1 cellular context compared by ENCODE assay signal in the genomic region with DNA sequence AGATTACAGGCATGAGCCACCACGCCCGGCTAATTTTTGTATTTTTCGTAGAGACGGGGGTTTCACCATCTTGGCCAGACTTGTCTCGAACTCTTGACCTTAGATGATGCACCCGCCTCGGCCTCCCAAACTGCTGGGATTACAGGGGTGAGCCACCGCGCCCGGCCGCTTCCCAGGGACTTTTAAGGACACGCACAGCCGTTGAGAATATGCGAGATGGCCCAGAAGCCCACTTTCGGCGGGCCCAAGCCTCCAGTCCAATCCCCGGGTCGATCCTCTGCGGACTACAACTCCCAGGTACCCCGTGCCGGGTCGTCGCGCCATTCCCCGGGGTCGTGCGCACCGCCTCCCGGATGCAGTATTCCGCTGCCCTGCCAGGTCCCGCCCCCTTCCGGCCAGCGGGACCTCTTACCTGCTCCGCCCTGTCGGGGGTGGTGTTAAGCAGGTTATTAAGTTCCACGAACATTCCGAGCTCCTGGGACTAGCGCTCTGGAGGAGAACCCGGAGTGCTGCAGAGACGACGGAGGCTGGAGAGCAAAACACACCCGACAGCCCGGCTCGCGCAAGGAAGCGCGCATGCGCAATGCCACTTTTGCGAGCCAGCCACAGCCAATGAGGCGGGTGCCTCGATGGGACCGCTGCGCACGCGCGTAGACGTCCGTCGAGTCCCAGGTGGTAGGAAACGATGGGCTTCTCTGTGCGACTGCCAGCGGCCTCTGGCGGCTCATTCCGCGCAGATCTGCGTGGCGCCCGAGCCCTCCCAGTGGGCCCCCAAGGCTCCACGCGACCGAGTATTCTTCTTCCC.
A peak's percentile ranks its signal among the peaks of the same experiment; 100 is the strongest.
TF ChIP-seq lines count a peak whose summit lies in the region.

A gene with protein sequence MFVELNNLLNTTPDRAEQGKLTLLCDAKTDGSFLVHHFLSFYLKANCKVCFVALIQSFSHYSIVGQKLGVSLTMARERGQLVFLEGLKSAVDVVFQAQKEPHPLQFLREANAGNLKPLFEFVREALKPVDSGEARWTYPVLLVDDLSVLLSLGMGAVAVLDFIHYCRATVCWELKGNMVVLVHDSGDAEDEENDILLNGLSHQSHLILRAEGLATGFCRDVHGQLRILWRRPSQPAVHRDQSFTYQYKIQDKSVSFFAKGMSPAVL (minus strand): TSS at position 588 of the 805 bp plus-strand sequence. CDS start 122 bp downstream, at position 466.

TF ChIP-seq in K562, 482 proteins besides CTCF, POLR2A, EP300 and RAD21 (continued from another document and continues in another):
- TF ChIP-seq, protein P1, sequence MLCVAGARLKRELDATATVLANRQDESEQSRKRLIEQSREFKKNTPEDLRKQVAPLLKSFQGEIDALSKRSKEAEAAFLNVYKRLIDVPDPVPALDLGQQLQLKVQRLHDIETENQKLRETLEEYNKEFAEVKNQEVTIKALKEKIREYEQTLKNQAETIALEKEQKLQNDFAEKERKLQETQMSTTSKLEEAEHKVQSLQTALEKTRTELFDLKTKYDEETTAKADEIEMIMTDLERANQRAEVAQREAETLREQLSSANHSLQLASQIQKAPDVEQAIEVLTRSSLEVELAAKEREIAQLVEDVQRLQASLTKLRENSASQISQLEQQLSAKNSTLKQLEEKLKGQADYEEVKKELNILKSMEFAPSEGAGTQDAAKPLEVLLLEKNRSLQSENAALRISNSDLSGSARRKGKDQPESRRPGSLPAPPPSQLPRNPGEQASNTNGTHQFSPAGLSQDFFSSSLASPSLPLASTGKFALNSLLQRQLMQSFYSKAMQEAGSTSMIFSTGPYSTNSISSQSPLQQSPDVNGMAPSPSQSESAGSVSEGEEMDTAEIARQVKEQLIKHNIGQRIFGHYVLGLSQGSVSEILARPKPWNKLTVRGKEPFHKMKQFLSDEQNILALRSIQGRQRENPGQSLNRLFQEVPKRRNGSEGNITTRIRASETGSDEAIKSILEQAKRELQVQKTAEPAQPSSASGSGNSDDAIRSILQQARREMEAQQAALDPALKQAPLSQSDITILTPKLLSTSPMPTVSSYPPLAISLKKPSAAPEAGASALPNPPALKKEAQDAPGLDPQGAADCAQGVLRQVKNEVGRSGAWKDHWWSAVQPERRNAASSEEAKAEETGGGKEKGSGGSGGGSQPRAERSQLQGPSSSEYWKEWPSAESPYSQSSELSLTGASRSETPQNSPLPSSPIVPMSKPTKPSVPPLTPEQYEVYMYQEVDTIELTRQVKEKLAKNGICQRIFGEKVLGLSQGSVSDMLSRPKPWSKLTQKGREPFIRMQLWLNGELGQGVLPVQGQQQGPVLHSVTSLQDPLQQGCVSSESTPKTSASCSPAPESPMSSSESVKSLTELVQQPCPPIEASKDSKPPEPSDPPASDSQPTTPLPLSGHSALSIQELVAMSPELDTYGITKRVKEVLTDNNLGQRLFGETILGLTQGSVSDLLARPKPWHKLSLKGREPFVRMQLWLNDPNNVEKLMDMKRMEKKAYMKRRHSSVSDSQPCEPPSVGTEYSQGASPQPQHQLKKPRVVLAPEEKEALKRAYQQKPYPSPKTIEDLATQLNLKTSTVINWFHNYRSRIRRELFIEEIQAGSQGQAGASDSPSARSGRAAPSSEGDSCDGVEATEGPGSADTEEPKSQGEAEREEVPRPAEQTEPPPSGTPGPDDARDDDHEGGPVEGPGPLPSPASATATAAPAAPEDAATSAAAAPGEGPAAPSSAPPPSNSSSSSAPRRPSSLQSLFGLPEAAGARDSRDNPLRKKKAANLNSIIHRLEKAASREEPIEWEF (CRISPR knock-in tag; IDR thresholded peaks at IDR 0.05) = no peak
- TF ChIP-seq DNMT1 (IDR thresholded peaks at IDR 0.05) (no peak), HNRNPLL (IDR thresholded peaks at IDR 0.05; ENCODE audit: low read depth, low read length, poor library complexity, severe bottlenecking) (peak; percentile 80), XRCC3 (IDR thresholded peaks at IDR 0.05) (no peak), GTF2A2 (tag; IDR thresholded peaks at IDR 0.05) (no peak), ZFP1 (CRISPR knock-in tag; IDR thresholded peaks at IDR 0.05) (no peak), MECOM (CRISPR knock-in tag; IDR thresholded peaks at IDR 0.05) (peak; percentile 68; the same call in 1 of the 2 replicates), CREB1 (IDR thresholded peaks at IDR 0.05) (peak; percentile 75), CREB1 (CRISPR knock-in tag; IDR thresholded peaks at IDR 0.05) (peak; percentile 81), MBD2 (IDR thresholded peaks at IDR 0.05; ENCODE audit: borderline replicate concordance, low read depth) (peak; percentile 87; the same call in 1 of the 2 replicates), EHMT2 (IDR thresholded peaks at IDR 0.05) (no peak), NCOA2 (IDR thresholded peaks at IDR 0.05; ENCODE audit: partially characterized antibody in 2 of 2) (no peak), ETV5 (CRISPR knock-in tag; IDR thresholded peaks at IDR 0.05; ENCODE audit: low read depth) (peak; percentile 90), MEIS2 (IDR thresholded peaks at IDR 0.05; ENCODE audit: partially characterized antibody) (peak; percentile 98), CBX1 (IDR thresholded peaks at IDR 0.05; ENCODE audit: low read depth) (no peak; the same call in 1 of the 2 replicates), MYNN (IDR thresholded peaks at IDR 0.05) (0 out of 2 replicates have a peak, but pooled peaks have one; percentile 60), MYNN (CRISPR knock-in tag; IDR thresholded peaks at IDR 0.05) (no peak), SMARCA5 (IDR thresholded peaks at IDR 0.05) (no peak), NFE2 (IDR thresholded peaks at IDR 0.05; ENCODE audit: low read depth) (no peak), NFXL1 (CRISPR knock-in tag; IDR thresholded peaks at IDR 0.05) (no peak), HDAC2 (IDR thresholded peaks at IDR 0.05) (0 out of 2 replicates have a peak, but pooled peaks have one; percentile 54), NFIC (IDR thresholded peaks at IDR 0.05) (peak; percentile 41), CBX2 (IDR thresholded peaks at IDR 0.05; ENCODE audit: insufficient read depth, low read length, poor library complexity, severe bottlenecking) (no peak), TEAD4 (IDR thresholded peaks at IDR 0.05; ENCODE audit: low read length) (peak; percentile 31; the same call in 1 of the 2 replicates), TEAD4 (CRISPR knock-in tag; IDR thresholded peaks at IDR 0.05; ENCODE audit: borderline replicate concordance) (no peak), GABPB2 (CRISPR knock-in tag; conservative IDR thresholded peaks at IDR 0.05) (no peak), ZNF41 (CRISPR knock-in tag; conservative IDR thresholded peaks at IDR 0.05) (no peak), SETDB1 (IDR thresholded peaks at IDR 0.05; ENCODE audit: low read length) (peak; percentile 18), SREBF2 (CRISPR knock-in tag; IDR thresholded peaks at IDR 0.05) (no peak), ARID1B (IDR thresholded peaks at IDR 0.05) (peak; percentile 56; the same call in 1 of the 2 replicates), SLC30A9 (CRISPR knock-in tag; IDR thresholded peaks at IDR 0.05) (no peak), MEF2D (tag; conservative IDR thresholded peaks at IDR 0.05; ENCODE audit: low read depth) (no peak), HMG20A (CRISPR knock-in tag; conservative IDR thresholded peaks at IDR 0.05) (no peak), ZBTB7A (IDR thresholded peaks at IDR 0.05; ENCODE audit: borderline replicate concordance, control insufficient read depth, low read depth, low read length) (peak; percentile 93), ETV1 (tag; conservative IDR thresholded peaks at IDR 0.05; ENCODE audit: low read depth) (peak; percentile 90), GABPB1 (CRISPR knock-in tag; IDR thresholded peaks at IDR 0.05) (peak; percentile 96), FOXA1 (IDR thresholded peaks at IDR 0.05; ENCODE audit: borderline replicate concordance) (no peak), STAG1 (CRISPR knock-in tag; IDR thresholded peaks at IDR 0.05; ENCODE audit: borderline replicate concordance) (no peak; the same call in 1 of the 2 replicates), PTBP1 (IDR thresholded peaks at IDR 0.05; ENCODE audit: low read depth, low read length) (no peak), ZNF184 (CRISPR knock-in tag; IDR thresholded peaks at IDR 0.05) (no peak), ZEB2 (IDR thresholded peaks at IDR 0.05) (no peak; the same call in 1 of the 2 replicates), POLR3A (IDR thresholded peaks at IDR 0.05; ENCODE audit: borderline replicate concordance, extremely low read depth, insufficient read depth, insufficient read length) (no peak), ZFP36 (IDR thresholded peaks at IDR 0.05; ENCODE audit: low read depth, low read length, partially characterized antibody) (no peak), TARDBP (IDR thresholded peaks at IDR 0.05) (no peak), TCF7 (IDR thresholded peaks at IDR 0.05; ENCODE audit: borderline replicate concordance) (no peak), TBL1XR1 (IDR thresholded peaks at IDR 0.05; ENCODE audit: low read length in 2 of 2) (peak in 1 of 2 experiments; percentile 39; a peak in 2 of 4 replicates), KLF16 (IDR thresholded peaks at IDR 0.05) (0 out of 2 replicates have a peak, but pooled peaks have one; percentile 40), NRF1 (conservative IDR thresholded peaks at IDR 0.05 in 1 of 2, IDR thresholded peaks at IDR 0.05 in 1 of 2) (peak; percentile 100)
- TF ChIP-seq, protein P2, sequence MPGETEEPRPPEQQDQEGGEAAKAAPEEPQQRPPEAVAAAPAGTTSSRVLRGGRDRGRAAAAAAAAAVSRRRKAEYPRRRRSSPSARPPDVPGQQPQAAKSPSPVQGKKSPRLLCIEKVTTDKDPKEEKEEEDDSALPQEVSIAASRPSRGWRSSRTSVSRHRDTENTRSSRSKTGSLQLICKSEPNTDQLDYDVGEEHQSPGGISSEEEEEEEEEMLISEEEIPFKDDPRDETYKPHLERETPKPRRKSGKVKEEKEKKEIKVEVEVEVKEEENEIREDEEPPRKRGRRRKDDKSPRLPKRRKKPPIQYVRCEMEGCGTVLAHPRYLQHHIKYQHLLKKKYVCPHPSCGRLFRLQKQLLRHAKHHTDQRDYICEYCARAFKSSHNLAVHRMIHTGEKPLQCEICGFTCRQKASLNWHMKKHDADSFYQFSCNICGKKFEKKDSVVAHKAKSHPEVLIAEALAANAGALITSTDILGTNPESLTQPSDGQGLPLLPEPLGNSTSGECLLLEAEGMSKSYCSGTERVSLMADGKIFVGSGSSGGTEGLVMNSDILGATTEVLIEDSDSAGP (CRISPR knock-in tag; IDR thresholded peaks at IDR 0.05) = peak; percentile 28; the same call in 1 of the 2 replicates
- TF ChIP-seq, protein P3, sequence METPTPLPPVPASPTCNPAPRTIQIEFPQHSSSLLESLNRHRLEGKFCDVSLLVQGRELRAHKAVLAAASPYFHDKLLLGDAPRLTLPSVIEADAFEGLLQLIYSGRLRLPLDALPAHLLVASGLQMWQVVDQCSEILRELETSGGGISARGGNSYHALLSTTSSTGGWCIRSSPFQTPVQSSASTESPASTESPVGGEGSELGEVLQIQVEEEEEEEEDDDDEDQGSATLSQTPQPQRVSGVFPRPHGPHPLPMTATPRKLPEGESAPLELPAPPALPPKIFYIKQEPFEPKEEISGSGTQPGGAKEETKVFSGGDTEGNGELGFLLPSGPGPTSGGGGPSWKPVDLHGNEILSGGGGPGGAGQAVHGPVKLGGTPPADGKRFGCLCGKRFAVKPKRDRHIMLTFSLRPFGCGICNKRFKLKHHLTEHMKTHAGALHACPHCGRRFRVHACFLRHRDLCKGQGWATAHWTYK (CRISPR knock-in tag; IDR thresholded peaks at IDR 0.05) = peak; percentile 73; the same call in 1 of the 2 replicates
- TF ChIP-seq, protein P4, sequence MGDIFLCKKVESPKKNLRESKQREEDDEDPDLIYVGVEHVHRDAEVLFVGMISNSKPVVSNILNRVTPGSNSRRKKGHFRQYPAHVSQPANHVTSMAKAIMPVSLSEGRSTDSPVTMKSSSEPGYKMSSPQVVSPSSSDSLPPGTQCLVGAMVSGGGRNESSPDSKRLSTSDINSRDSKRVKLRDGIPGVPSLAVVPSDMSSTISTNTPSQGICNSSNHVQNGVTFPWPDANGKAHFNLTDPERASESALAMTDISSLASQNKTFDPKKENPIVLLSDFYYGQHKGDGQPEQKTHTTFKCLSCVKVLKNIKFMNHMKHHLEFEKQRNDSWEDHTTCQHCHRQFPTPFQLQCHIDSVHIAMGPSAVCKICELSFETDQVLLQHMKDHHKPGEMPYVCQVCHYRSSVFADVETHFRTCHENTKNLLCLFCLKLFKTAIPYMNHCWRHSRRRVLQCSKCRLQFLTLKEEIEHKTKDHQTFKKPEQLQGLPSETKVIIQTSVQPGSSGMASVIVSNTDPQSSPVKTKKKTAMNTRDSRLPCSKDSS (IDR thresholded peaks at IDR 0.05; ENCODE audit: low read depth, partially characterized antibody) = no peak
- TF ChIP-seq, protein P5, sequence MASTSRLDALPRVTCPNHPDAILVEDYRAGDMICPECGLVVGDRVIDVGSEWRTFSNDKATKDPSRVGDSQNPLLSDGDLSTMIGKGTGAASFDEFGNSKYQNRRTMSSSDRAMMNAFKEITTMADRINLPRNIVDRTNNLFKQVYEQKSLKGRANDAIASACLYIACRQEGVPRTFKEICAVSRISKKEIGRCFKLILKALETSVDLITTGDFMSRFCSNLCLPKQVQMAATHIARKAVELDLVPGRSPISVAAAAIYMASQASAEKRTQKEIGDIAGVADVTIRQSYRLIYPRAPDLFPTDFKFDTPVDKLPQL (IDR thresholded peaks at IDR 0.05; ENCODE audit: extremely low read depth, insufficient read length) = no peak
- TF ChIP-seq, protein P6, sequence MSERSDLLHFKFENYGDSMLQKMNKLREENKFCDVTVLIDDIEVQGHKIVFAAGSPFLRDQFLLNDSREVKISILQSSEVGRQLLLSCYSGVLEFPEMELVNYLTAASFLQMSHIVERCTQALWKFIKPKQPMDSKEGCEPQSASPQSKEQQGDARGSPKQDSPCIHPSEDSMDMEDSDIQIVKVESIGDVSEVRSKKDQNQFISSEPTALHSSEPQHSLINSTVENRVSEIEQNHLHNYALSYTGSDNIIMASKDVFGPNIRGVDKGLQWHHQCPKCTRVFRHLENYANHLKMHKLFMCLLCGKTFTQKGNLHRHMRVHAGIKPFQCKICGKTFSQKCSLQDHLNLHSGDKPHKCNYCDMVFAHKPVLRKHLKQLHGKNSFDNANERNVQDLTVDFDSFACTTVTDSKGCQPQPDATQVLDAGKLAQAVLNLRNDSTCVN (CRISPR knock-in tag; IDR thresholded peaks at IDR 0.05) = no peak
- TF ChIP-seq, protein P7, sequence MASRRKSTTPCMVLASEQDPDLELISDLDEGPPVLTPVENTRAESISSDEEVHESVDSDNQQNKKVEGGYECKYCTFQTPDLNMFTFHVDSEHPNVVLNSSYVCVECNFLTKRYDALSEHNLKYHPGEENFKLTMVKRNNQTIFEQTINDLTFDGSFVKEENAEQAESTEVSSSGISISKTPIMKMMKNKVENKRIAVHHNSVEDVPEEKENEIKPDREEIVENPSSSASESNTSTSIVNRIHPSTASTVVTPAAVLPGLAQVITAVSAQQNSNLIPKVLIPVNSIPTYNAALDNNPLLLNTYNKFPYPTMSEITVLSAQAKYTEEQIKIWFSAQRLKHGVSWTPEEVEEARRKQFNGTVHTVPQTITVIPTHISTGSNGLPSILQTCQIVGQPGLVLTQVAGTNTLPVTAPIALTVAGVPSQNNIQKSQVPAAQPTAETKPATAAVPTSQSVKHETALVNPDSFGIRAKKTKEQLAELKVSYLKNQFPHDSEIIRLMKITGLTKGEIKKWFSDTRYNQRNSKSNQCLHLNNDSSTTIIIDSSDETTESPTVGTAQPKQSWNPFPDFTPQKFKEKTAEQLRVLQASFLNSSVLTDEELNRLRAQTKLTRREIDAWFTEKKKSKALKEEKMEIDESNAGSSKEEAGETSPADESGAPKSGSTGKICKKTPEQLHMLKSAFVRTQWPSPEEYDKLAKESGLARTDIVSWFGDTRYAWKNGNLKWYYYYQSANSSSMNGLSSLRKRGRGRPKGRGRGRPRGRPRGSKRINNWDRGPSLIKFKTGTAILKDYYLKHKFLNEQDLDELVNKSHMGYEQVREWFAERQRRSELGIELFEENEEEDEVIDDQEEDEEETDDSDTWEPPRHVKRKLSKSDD (conservative IDR thresholded peaks at IDR 0.05; ENCODE audit: low read length) = peak; percentile 76; the same call in 1 of the 2 replicates
